ENCODE assay signal across 8 cellular contexts in genomic region chr3:16338124-16338523, GRCh38.
DNase-seq lines count a peak whose midpoint lies in the region; ATAC-seq and TF ChIP-seq lines count a peak whose summit lies in the region.

No MANE protein-coding gene starts in this region.

- H3K27ac Mint-ChIP-seq in T-helper 2 cell treated with Interferon-gamma antibody and Interleukin-4, amounts not matched to agents 5 μg/mL and 100 μg/mL, for 36 hours: peak overlapping the region; percentile 84
- no peak overlapping the region for H3K27ac Mint-ChIP-seq in endodermal cell
- H3K27ac Mint-ChIP-seq in stimulated activated naive CD8-positive, alpha-beta T cell treated with anti-CD3 and anti-CD28 coated beads, Interleukin-15, amount 100 ng/mL, for 72 hours: peak overlapping the region; percentile 89 to 95

- H3K9ac ChIP-seq in endodermal cell (ENCODE audit: extremely low read depth, low read length, poor library complexity, severe bottlenecking): no peak overlapping the region

- no peak overlapping the region for H3K27ac ChIP-seq in endodermal cell (ENCODE audit: low read depth, low read length)

- H3K9me3 ChIP-seq in endodermal cell (ENCODE audit: control insufficient read depth, low read length): peaks cover 7% of the 10 kb centered on the region

- no peak for TF ChIP-seq CTCF in endodermal cell (conservative IDR thresholded peaks at IDR 0.05)

- no peak overlapping the region for H3K4me3 ChIP-seq in endodermal cell (ENCODE audit: low read length)

- H3K27me3 Mint-ChIP-seq in T-helper 2 cell treated with Interferon-gamma antibody and Interleukin-4, amounts not matched to agents 5 μg/mL and 100 μg/mL, for 36 hours (ENCODE audit: low read depth): no peaks in the 10 kb centered on the region
- H3K27me3 Mint-ChIP-seq in endodermal cell (ENCODE audit: insufficient read depth): no peaks in the 10 kb centered on the region
- no peaks in the 10 kb centered on the region for H3K27me3 Mint-ChIP-seq in stimulated activated naive CD8-positive, alpha-beta T cell treated with anti-CD3 and anti-CD28 coated beads, Interleukin-15, amount 100 ng/mL, for 72 hours

- peak overlapping the region; percentile 59 for H3K4me3 Mint-ChIP-seq in T-helper 2 cell treated with Interferon-gamma antibody and Interleukin-4, amounts not matched to agents 5 μg/mL and 100 μg/mL, for 36 hours
- no peak overlapping the region for H3K4me3 Mint-ChIP-seq in endodermal cell
- peak overlapping the region; percentile 47 to 62 for H3K4me3 Mint-ChIP-seq in stimulated activated naive CD8-positive, alpha-beta T cell treated with anti-CD3 and anti-CD28 coated beads, Interleukin-15, amount 100 ng/mL, for 72 hours

- WGBS in endodermal cell (ENCODE audit: insufficient coverage in 1 of 2, insufficient read length in 1 of 2), 2 experiments: 93 to 98% methylated on average over 10 to 11 of the region's 11 CpGs

- ATAC-seq in GM18520 (IDR thresholded peaks at IDR 0.05; ENCODE audit: unreplicated experiment): peak; percentile 61
- ATAC-seq in HG02973 (IDR thresholded peaks at IDR 0.05; ENCODE audit: unreplicated experiment): peak; percentile 72
- peak; percentile 94 for ATAC-seq in stimulated activated naive CD8-positive, alpha-beta T cell treated with anti-CD3 and anti-CD28 coated beads, Interleukin-15, amount 100 ng/mL, for 72 hours

- H3K4me1 ChIP-seq in endodermal cell (ENCODE audit: control insufficient read depth, insufficient read depth, low read length): no peaks in the 10 kb centered on the region

- H3K4me1 Mint-ChIP-seq in T-helper 2 cell treated with Interferon-gamma antibody and Interleukin-4, amounts not matched to agents 5 μg/mL and 100 μg/mL, for 36 hours (ENCODE audit: low read depth): peaks cover 33% of the 10 kb centered on the region
- H3K4me1 Mint-ChIP-seq in endodermal cell: no peaks in the 10 kb centered on the region
- peaks cover 71% of the 10 kb centered on the region for H3K4me1 Mint-ChIP-seq in stimulated activated naive CD8-positive, alpha-beta T cell treated with anti-CD3 and anti-CD28 coated beads, Interleukin-15, amount 100 ng/mL, for 72 hours

- no peaks in the 10 kb centered on the region for H3K36me3 ChIP-seq in endodermal cell (ENCODE audit: control insufficient read depth, insufficient read depth, low read length)

- no peaks in the 10 kb centered on the region for H3K9me3 Mint-ChIP-seq in T-helper 2 cell treated with Interferon-gamma antibody and Interleukin-4, amounts not matched to agents 5 μg/mL and 100 μg/mL, for 36 hours
- H3K9me3 Mint-ChIP-seq in endodermal cell: peaks cover 8% of the 10 kb centered on the region
- peaks cover 1 to 5% of the 10 kb centered on the region in 2 donors for H3K9me3 Mint-ChIP-seq in stimulated activated naive CD8-positive, alpha-beta T cell treated with anti-CD3 and anti-CD28 coated beads, Interleukin-15, amount 100 ng/mL, for 72 hours

- H3K36me3 Mint-ChIP-seq in T-helper 2 cell treated with Interferon-gamma antibody and Interleukin-4, amounts not matched to agents 5 μg/mL and 100 μg/mL, for 36 hours (ENCODE audit: low read depth): peaks cover 57% of the 10 kb centered on the region
- peaks cover 26% of the 10 kb centered on the region for H3K36me3 Mint-ChIP-seq in endodermal cell (ENCODE audit: low read depth)

- peak; percentile 46 for DNase-seq in T-helper 2 cell treated with Interferon-gamma antibody and Interleukin-4, amounts not matched to agents 5 μg/mL and 100 μg/mL, for 36 hours (ENCODE audit: low spot score)
- peak; percentile 32 for DNase-seq in endodermal cell
- peak; percentile 41 to 61 for DNase-seq in stimulated activated naive CD8-positive, alpha-beta T cell treated with anti-CD3 and anti-CD28 coated beads, Interleukin-15, amount 100 ng/mL, for 72 hours
- DNase-seq in NCI-H446 (lab: John Stamatoyannopoulos, UW): no peak
- DNase-seq in A172 (ENCODE audit: low spot score): no peak
- no peak for DNase-seq in superior temporal gyrus (ENCODE audit: extremely low spot score)

- H3K27me3 ChIP-seq in endodermal cell (ENCODE audit: control insufficient read depth, insufficient read depth, low read length, poor library complexity, severe bottlenecking): no peaks in the 10 kb centered on the region

Comparison
In these comparisons a context has a peak if more than half of its experiments do, and no peak if none do; other contexts are left out.
1. DNase-seq: peak in T-helper 2 cell treated with Interferon-gamma antibody and Interleukin-4, amounts not matched to agents 5 μg/mL and 100 μg/mL, for 36 hours (single experiment), endodermal cell (single experiment) and stimulated activated naive CD8-positive, alpha-beta T cell treated with anti-CD3 and anti-CD28 coated beads, Interleukin-15, amount 100 ng/mL, for 72 hours (2 of 2); none in NCI-H446 (0 of 2), A172 (single experiment) and superior temporal gyrus (single experiment).
2. Peak in every context shown above with its lines, with median percentiles within 50 percentile points of each other: ATAC-seq.